ENCODE assay signal across 11 cellular contexts in genomic region chr2:241321033-241321432, GRCh38. TPM values are rescaled to one million over a fixed set of nuclear protein-coding genes. Genes with fewer than 3 reads are reported as not detected.
A peak's percentile ranks its signal among the peaks of the same experiment; 100 is the strongest.
DNase-seq lines count a peak whose midpoint lies in the region; ATAC-seq and TF ChIP-seq lines count a peak whose summit lies in the region.
"Had no signal": no experiment of that assay in that cellular context is flagged by ENCODE, and none has a peak within 500 bp of the region (broad histone marks: within the 10 kb centered on the region; RNA-seq: fewer than 3 reads in every experiment).

No MANE protein-coding gene starts in this region.

- no peaks in the 10 kb centered on the region for H3K27me3 ChIP-seq in BLaER1 treated with 17β-estradiol and CSF1 and Interleukin-3, amounts not matched to agents 10 nM and 100 nM
- no peaks in the 10 kb centered on the region for H3K27me3 ChIP-seq in GM23338 (ENCODE audit: insufficient read depth)

- peak overlapping the region; percentile 20; the same call in 1 of the 2 replicates for H3K27ac Mint-ChIP-seq in GM23338
- peak overlapping the region; percentile 21 for H3K27ac Mint-ChIP-seq in activated naive CD8-positive, alpha-beta T cell treated with anti-CD3 and anti-CD28 coated beads, Interleukin-2, amount 50 U/mL, for 24 hours
- peak overlapping the region; percentile 23 to 57 for H3K27ac Mint-ChIP-seq in natural killer cell treated with Interleukin-12 subunit alpha and Interleukin-12 subunit beta and Interleukin-15 and Interleukin-18, amount 100 ng/mL, for 72 hours

- H3K4me2 ChIP-seq in BLaER1 treated with 17β-estradiol and CSF1 and Interleukin-3, amounts not matched to agents 10 nM and 100 nM, result peak overlapping the region in 10 of 11 experiments; percentile 13 to 98 (median 86); a peak in 14 of 22 replicates
- H3K4me2 ChIP-seq in GM23338, result 0 out of 2 replicates have a peak overlapping the region, but pooled peaks have one; percentile 51

- peaks cover 100% of the 10 kb centered on the region for H3K79me2 ChIP-seq in GM23338 (replicated peaks; ENCODE audit: insufficient read depth)

- H3K9ac ChIP-seq in BLaER1 treated with 17β-estradiol and CSF1 and Interleukin-3, amounts not matched to agents 10 nM and 100 nM, result peak overlapping the region in 1 of 11 experiments; percentile 61; a peak in 2 of 22 replicates

- H3K9me3 Mint-ChIP-seq in GM23338, result no peaks in the 10 kb centered on the region
- no peaks in the 10 kb centered on the region for H3K9me3 Mint-ChIP-seq in activated naive CD8-positive, alpha-beta T cell treated with anti-CD3 and anti-CD28 coated beads, Interleukin-2, amount 50 U/mL, for 24 hours
- H3K9me3 Mint-ChIP-seq in natural killer cell treated with Interleukin-12 subunit alpha and Interleukin-12 subunit beta and Interleukin-15 and Interleukin-18, amount 100 ng/mL, for 72 hours, result no peaks in the 10 kb centered on the region

- peaks cover 1% of the 10 kb centered on the region for H3K27me3 Mint-ChIP-seq in GM23338 (ENCODE audit: insufficient read depth, low read depth, poor library complexity)
- H3K27me3 Mint-ChIP-seq in activated naive CD8-positive, alpha-beta T cell treated with anti-CD3 and anti-CD28 coated beads, Interleukin-2, amount 50 U/mL, for 24 hours, result no peaks in the 10 kb centered on the region
- H3K27me3 Mint-ChIP-seq in natural killer cell treated with Interleukin-12 subunit alpha and Interleukin-12 subunit beta and Interleukin-15 and Interleukin-18, amount 100 ng/mL, for 72 hours, result no peaks in the 10 kb centered on the region

- H3K36me3 ChIP-seq in BLaER1 treated with 17β-estradiol and CSF1 and Interleukin-3, amounts not matched to agents 10 nM and 100 nM, result peaks cover 16 to 72% (median 44%) of the 10 kb centered on the region in 11 experiments
- H3K36me3 ChIP-seq in GM23338 (ENCODE audit: insufficient read depth), result peaks cover 4% of the 10 kb centered on the region; the same call in 1 of the 2 replicates

- H3F3A ChIP-seq in GM23338 (replicated peaks; ENCODE audit: low read depth), result no peaks in the 10 kb centered on the region

- no peak for TF ChIP-seq CTCF in GM23338 (conservative IDR thresholded peaks at IDR 0.05; ENCODE audit: low read depth in 2 of 2)

- H3K4me1 ChIP-seq in BLaER1 treated with 17β-estradiol and CSF1 and Interleukin-3, amounts not matched to agents 10 nM and 100 nM, result peaks cover 77 to 89% (median 86%) of the 10 kb centered on the region in 10 experiments
- peaks cover 46% of the 10 kb centered on the region for H3K4me1 ChIP-seq in GM23338 (ENCODE audit: insufficient read depth)

- H3K36me3 Mint-ChIP-seq in GM23338 (ENCODE audit: low read depth), result peaks cover 36% of the 10 kb centered on the region
- H3K36me3 Mint-ChIP-seq in activated naive CD8-positive, alpha-beta T cell treated with anti-CD3 and anti-CD28 coated beads, Interleukin-2, amount 50 U/mL, for 24 hours (ENCODE audit: low read depth), result peaks cover 56% of the 10 kb centered on the region
- H3K36me3 Mint-ChIP-seq in natural killer cell treated with Interleukin-12 subunit alpha and Interleukin-12 subunit beta and Interleukin-15 and Interleukin-18, amount 100 ng/mL, for 72 hours, result peaks cover 29% of the 10 kb centered on the region

- ATAC-seq in GM23338 (no peak), HG02610 (IDR thresholded peaks at IDR 0.05; ENCODE audit: unreplicated experiment) (no peak), HG02642 (IDR thresholded peaks at IDR 0.05; ENCODE audit: poor library complexity, unreplicated experiment) (no peak)
- no peak for ATAC-seq in activated naive CD8-positive, alpha-beta T cell treated with anti-CD3 and anti-CD28 coated beads, Interleukin-2, amount 50 U/mL, for 24 hours
- ATAC-seq in natural killer cell treated with Interleukin-12 subunit alpha and Interleukin-12 subunit beta and Interleukin-15 and Interleukin-18, amount 100 ng/mL, for 72 hours, result no peak
- ATAC-seq: mucosa of descending colon had no signal

- H2AFZ ChIP-seq in GM23338, result no peak overlapping the region
- H2AFZ ChIP-seq: PC-9 had no signal

- no peak for DNase-seq in GM23338 (ENCODE audit: low spot score)
- DNase-seq in activated naive CD8-positive, alpha-beta T cell treated with anti-CD3 and anti-CD28 coated beads, Interleukin-2, amount 50 U/mL, for 24 hours, result no peak
- no peak for DNase-seq in natural killer cell treated with Interleukin-12 subunit alpha and Interleukin-12 subunit beta and Interleukin-15 and Interleukin-18, amount 100 ng/mL, for 72 hours (ENCODE audit: low spot score)
- DNase-seq in CD1c-positive myeloid dendritic cell (ENCODE audit: extremely low spot score), result no peak
- DNase-seq in NCI-H2171 treated with DMSO at 0.1 percent for 48 hours (lab: John Stamatoyannopoulos, UW), result no peak
- DNase-seq: activated CD8-positive, alpha-beta memory T cell treated with anti-CD3 and anti-CD28 coated beads for 24 hours; mucosa of descending colon; PC-9 had no signal

- H3K9me2 ChIP-seq in GM23338 (ENCODE audit: insufficient read depth), result no peaks in the 10 kb centered on the region

- no peak overlapping the region for H3K4me3 ChIP-seq in BLaER1 treated with 17β-estradiol and CSF1 and Interleukin-3, amounts not matched to agents 10 nM and 100 nM
- H3K4me3 ChIP-seq in GM23338, result 0 out of 2 replicates have a peak overlapping the region, but pooled peaks have one; percentile 84
- H3K4me3 ChIP-seq: mucosa of descending colon, PC-9 had no signal

- no peaks in the 10 kb centered on the region for H3K9me3 ChIP-seq in BLaER1 treated with 17β-estradiol and CSF1 and Interleukin-3, amounts not matched to agents 10 nM and 100 nM (replicated peaks in 1 of 11)
- H3K9me3 ChIP-seq: mucosa of descending colon had no signal

- peaks cover 87 to 100% (median 96%) of the 10 kb centered on the region in 11 experiments for H4K20me1 ChIP-seq in BLaER1 treated with 17β-estradiol and CSF1 and Interleukin-3, amounts not matched to agents 10 nM and 100 nM
- peaks cover 81% of the 10 kb centered on the region for H4K20me1 ChIP-seq in GM23338 (replicated peaks; ENCODE audit: insufficient read depth)

- peaks cover 41% of the 10 kb centered on the region for H3K4me1 Mint-ChIP-seq in GM23338
- peaks cover 69% of the 10 kb centered on the region for H3K4me1 Mint-ChIP-seq in activated naive CD8-positive, alpha-beta T cell treated with anti-CD3 and anti-CD28 coated beads, Interleukin-2, amount 50 U/mL, for 24 hours
- H3K4me1 Mint-ChIP-seq in natural killer cell treated with Interleukin-12 subunit alpha and Interleukin-12 subunit beta and Interleukin-15 and Interleukin-18, amount 100 ng/mL, for 72 hours (ENCODE audit: low read depth in 2 of 2), result peaks cover 56 to 60% of the 10 kb centered on the region in 2 donors

- H3K27ac ChIP-seq in BLaER1 treated with 17β-estradiol and CSF1 and Interleukin-3, amounts not matched to agents 10 nM and 100 nM, result no peak overlapping the region
- H3K27ac ChIP-seq in GM23338 (ENCODE audit: low read depth), result peak overlapping the region; percentile 22; the same call in 1 of the 2 replicates

- H3K4me3 Mint-ChIP-seq in GM23338, result peak overlapping the region; percentile 24; the same call in 1 of the 3 replicates
- H3K4me3 Mint-ChIP-seq in activated naive CD8-positive, alpha-beta T cell treated with anti-CD3 and anti-CD28 coated beads, Interleukin-2, amount 50 U/mL, for 24 hours, result peak overlapping the region; percentile 33
- H3K4me3 Mint-ChIP-seq in natural killer cell treated with Interleukin-12 subunit alpha and Interleukin-12 subunit beta and Interleukin-15 and Interleukin-18, amount 100 ng/mL, for 72 hours, result peak overlapping the region; percentile 64

TF ChIP-seq in GM23338, 12 proteins besides CTCF, POLR2A, EP300 and RAD21 (continues in another document):
- TF ChIP-seq STAT1 (IDR thresholded peaks at IDR 0.05; ENCODE audit: unreplicated experiment) (no peak), JUNB (IDR thresholded peaks at IDR 0.05; ENCODE audit: unreplicated experiment) (no peak), REST (IDR thresholded peaks at IDR 0.05; ENCODE audit: unreplicated experiment) (no peak), ZNF114 (CRISPR knock-in tag; IDR thresholded peaks at IDR 0.05) (no peak), CREB1 (CRISPR knock-in tag; IDR thresholded peaks at IDR 0.05; ENCODE audit: low read depth) (no peak)

RNA-seq across cellular contexts. Expression of gene SEPTIN2, which starts 5.3 kb away (rescaled TPM):
- 370 and 393 TPM in 2 replicates for total RNA-seq in GM23338 (2014; rRNA removed; shearing (Covaris generic))
- 204 and 227 TPM in 2 replicates for polyA plus RNA-seq in GM23338 (2016; fragmentation: Nextera tagmentation; extraction: Ambion mirVana)
- total RNA-seq in natural killer cell treated with Interleukin-12 subunit alpha and Interleukin-12 subunit beta and Interleukin-15 and Interleukin-18, amount 100 ng/mL, for 72 hours, result 100 to 1,000 TPM; 246 to 264 TPM

RNA-seq across cellular contexts. Expression of gene HDLBP, which starts 5.6 kb away (rescaled TPM):
- 306 and 312 TPM in 2 replicates for total RNA-seq in GM23338 (2014; rRNA removed; shearing (Covaris generic))
- 218 and 230 TPM in 2 replicates for polyA plus RNA-seq in GM23338 (2016; fragmentation: Nextera tagmentation; extraction: Ambion mirVana)
- total RNA-seq in natural killer cell treated with Interleukin-12 subunit alpha and Interleukin-12 subunit beta and Interleukin-15 and Interleukin-18, amount 100 ng/mL, for 72 hours, result 100 to 1,000 TPM; 295 to 479 TPM

RNA-seq across cellular contexts. Expression of gene FARP2, which starts 35.1 kb away (rescaled TPM):
- 22.6 and 26.8 TPM in 2 replicates for total RNA-seq in GM23338 (2014; rRNA removed; shearing (Covaris generic))
- 13.9 and 16.0 TPM in 2 replicates for polyA plus RNA-seq in GM23338 (2016; fragmentation: Nextera tagmentation; extraction: Ambion mirVana)
- 10 to 100 TPM; 49.2 to 77.3 TPM for total RNA-seq in natural killer cell treated with Interleukin-12 subunit alpha and Interleukin-12 subunit beta and Interleukin-15 and Interleukin-18, amount 100 ng/mL, for 72 hours
